In genomic region chr21:44884059-44884458, GRCh38 we compare ENCODE assay signal across 25 cellular contexts. TPM values are rescaled to one million over a fixed set of nuclear protein-coding genes. Genes with fewer than 3 reads are reported as not detected.
DNase-seq lines count a peak whose midpoint lies in the region; ATAC-seq and TF ChIP-seq lines count a peak whose summit lies in the region.
"Had no signal": no experiment of that assay in that cellular context is flagged by ENCODE, and none has a peak within 500 bp of the region (broad histone marks: within the 10 kb centered on the region; RNA-seq: fewer than 3 reads in every experiment).

No MANE protein-coding gene starts in this region.

- H2BK120ac ChIP-seq in trophoblast cell (ENCODE audit: insufficient read depth, low read length, poor library complexity), result no peak overlapping the region

- H3K4me1 Mint-ChIP-seq in stimulated activated naive B cell treated with anti-CD40 and anti-IgM and Interleukin-4, amounts not matched to agents 10 μg/mL and 1 μg/mL and 100 μg/mL, for 72 hours, result peaks cover 23 to 43% of the 10 kb centered on the region in 2 donors
- H3K4me1 Mint-ChIP-seq: neural crest cell had no signal

- H3K4me1 ChIP-seq in heart left ventricle (peaks cover 0 to 46% (median 5%) of the 10 kb centered on the region in 12 donors), RWPE2 (ENCODE audit: insufficient read depth, poor library complexity, severe bottlenecking) (peaks cover 38% of the 10 kb centered on the region), trophoblast cell (ENCODE audit: control insufficient read depth in 1 of 2, insufficient read depth in 2 of 2, low read length in 2 of 2) (peaks cover 4 to 8% of the 10 kb centered on the region in 2 experiments)
- H3K4me1 ChIP-seq: prostate gland had no signal

- no peak overlapping the region for H3K4me2 ChIP-seq in trophoblast cell (ENCODE audit: low read length)
- H3K4me2 ChIP-seq: hepatocyte, KMS-11 had no signal

- no peak overlapping the region for H3K9ac ChIP-seq in trophoblast cell (ENCODE audit: low read length)
- H3K9ac ChIP-seq: KMS-11 had no signal

- no peaks in the 10 kb centered on the region for H3K27me3 ChIP-seq in heart left ventricle
- H3K27me3 ChIP-seq in RWPE2 (ENCODE audit: insufficient read depth, poor library complexity, severe bottlenecking), result no peaks in the 10 kb centered on the region
- H3K27me3 ChIP-seq in trophoblast cell (ENCODE audit: insufficient read depth, low read length), result no peaks in the 10 kb centered on the region
- H3K27me3 ChIP-seq: hepatocyte, upper lobe of right lung had no signal

- no peak overlapping the region for H3K14ac ChIP-seq in trophoblast cell (ENCODE audit: low read length)

- DNase-seq in heart left ventricle (peak in 3 of 5 donors; percentile 14 to 42 (median 18)), cardiac septum (ENCODE audit: low spot score) (no peak), RWPE2 (ENCODE audit: low spot score) (no peak), left lobe of liver (ENCODE audit: low spot score) (no peak), trophoblast cell (no peak), HPDE6-E6E7 (ENCODE audit: extremely low spot score) (no peak)
- DNase-seq in stimulated activated naive B cell treated with anti-CD40 and anti-IgM and Interleukin-4, amounts not matched to agents 10 μg/mL and 1 μg/mL and 100 μg/mL, for 72 hours, result no peak
- no peak for DNase-seq in stimulated activated CD4-positive, alpha-beta T cell treated with anti-CD3 and anti-CD28 coated beads, Interleukin-2, amount 100 ng/mL, for 48 hours
- DNase-seq: activated CD4-positive, CD25-positive, alpha-beta regulatory T cell treated with anti-CD3 and anti-CD28 coated beads, Interleukin-2, amount 50 U/mL, for 72 hours; activated CD8-positive, alpha-beta memory T cell treated with anti-CD3 and anti-CD28 coated beads for 24 hours; activated T-cell treated with anti-CD3 and anti-CD28 coated beads, Interleukin-2, amount 50 U/mL, for 4 hours; brain microvascular endothelial cell; effector CD4-positive, alpha-beta T cell; GF-D8; MV-4-11; NCI-H2171; NCI-H510A treated with DMSO at 0.1 percent for 48 hours; upper lobe of right lung had no signal

- H3K9me3 Mint-ChIP-seq in stimulated activated naive B cell treated with anti-CD40 and anti-IgM and Interleukin-4, amounts not matched to agents 10 μg/mL and 1 μg/mL and 100 μg/mL, for 72 hours, result no peaks in the 10 kb centered on the region
- H3K9me3 Mint-ChIP-seq: activated T-cell treated with anti-CD3 and anti-CD28 coated beads, Interleukin-2, amount 50 U/mL, for 4 hours; neural crest cell had no signal

- H3K27ac ChIP-seq in heart left ventricle (no peak overlapping the region), RWPE2 (ENCODE audit: poor library complexity, severe bottlenecking) (peak overlapping the region; percentile 95), trophoblast cell (ENCODE audit: low read depth, low read length) (no peak overlapping the region)
- H3K27ac ChIP-seq: brain microvascular endothelial cell, hepatocyte, KMS-11, prostate gland, upper lobe of right lung had no signal

- H4K8ac ChIP-seq in trophoblast cell (ENCODE audit: low read depth, low read length), result no peak overlapping the region

- no peak overlapping the region for H3K18ac ChIP-seq in trophoblast cell (ENCODE audit: low read length)

- H3K27me3 Mint-ChIP-seq in stimulated activated naive B cell treated with anti-CD40 and anti-IgM and Interleukin-4, amounts not matched to agents 10 μg/mL and 1 μg/mL and 100 μg/mL, for 72 hours, result no peaks in the 10 kb centered on the region

- H3K9me3 ChIP-seq in heart left ventricle (no peaks in the 10 kb centered on the region), RWPE2 (ENCODE audit: severe bottlenecking) (no peaks in the 10 kb centered on the region), trophoblast cell (ENCODE audit: insufficient read depth, low read depth, low read length) (peaks cover 2% of the 10 kb centered on the region)
- H3K9me3 ChIP-seq: mucosa of descending colon, prostate gland, upper lobe of right lung had no signal

- no peaks in the 10 kb centered on the region for H3K79me2 ChIP-seq in trophoblast cell (ENCODE audit: control insufficient read depth, insufficient read depth, low read length, poor library complexity)
- H3K79me2 ChIP-seq: hepatocyte had no signal

- H3K4me3 Mint-ChIP-seq in stimulated activated naive B cell treated with anti-CD40 and anti-IgM and Interleukin-4, amounts not matched to agents 10 μg/mL and 1 μg/mL and 100 μg/mL, for 72 hours, result no peak overlapping the region
- H3K4me3 Mint-ChIP-seq: activated T-cell treated with anti-CD3 and anti-CD28 coated beads, Interleukin-2, amount 50 U/mL, for 4 hours; neural crest cell had no signal

- H4K91ac ChIP-seq in trophoblast cell (ENCODE audit: low read depth, low read length), result no peak overlapping the region

- no peak overlapping the region for H3K4ac ChIP-seq in trophoblast cell (ENCODE audit: low read depth, low read length)

- H3K36me3 ChIP-seq in heart left ventricle (peaks cover 0 to 33% (median 0%) of the 10 kb centered on the region in 9 donors), RWPE2 (ENCODE audit: low read depth) (no peaks in the 10 kb centered on the region), trophoblast cell (ENCODE audit: control insufficient read depth in 1 of 2, insufficient read depth in 2 of 2, low read length in 2 of 2) (no peaks in the 10 kb centered on the region)
- H3K36me3 ChIP-seq: brain microvascular endothelial cell, prostate gland, upper lobe of right lung had no signal

- H3K4me3 ChIP-seq in heart left ventricle (no peak overlapping the region), RWPE2 (ENCODE audit: severe bottlenecking) (no peak overlapping the region), trophoblast cell (ENCODE audit: low read depth, low read length) (no peak overlapping the region)
- H3K4me3 ChIP-seq: hepatocyte, mucosa of descending colon, prostate gland, upper lobe of right lung had no signal

- ATAC-seq in heart left ventricle, result no peak
- ATAC-seq in RWPE2 (ENCODE audit: low read depth), result no peak
- ATAC-seq in left lobe of liver, result peak; percentile 37
- no peak for ATAC-seq in stimulated activated naive B cell treated with anti-CD40 and anti-IgM and Interleukin-4, amounts not matched to agents 10 μg/mL and 1 μg/mL and 100 μg/mL, for 72 hours (replicated peaks)
- ATAC-seq: activated T-cell treated with anti-CD3 and anti-CD28 coated beads, Interleukin-2, amount 50 U/mL, for 4 hours; mucosa of descending colon; Panc1; upper lobe of right lung had no signal

- no peak overlapping the region for H3K23ac ChIP-seq in trophoblast cell (ENCODE audit: low read length)

- H3K36me3 Mint-ChIP-seq in stimulated activated naive B cell treated with anti-CD40 and anti-IgM and Interleukin-4, amounts not matched to agents 10 μg/mL and 1 μg/mL and 100 μg/mL, for 72 hours, result peaks cover 15 to 37% of the 10 kb centered on the region in 2 donors

- 73 to 85% (median 78%) methylated on average over 7 to 9 of the region's 9 CpGs for WGBS in heart left ventricle, 4 donors
- no CpG with 5 or more reads among the region's 9 CpGs for WGBS in trophoblast cell (ENCODE audit: extremely low coverage, insufficient coverage, insufficient read length)

- no peak overlapping the region for H2BK12ac ChIP-seq in trophoblast cell (ENCODE audit: low read length)

- intact Hi-C loops in heart left ventricle (cut with DNase I), result no loop called here
- intact Hi-C loops in cardiac septum (cut with DNase I), result no loop called here

- H2AK5ac ChIP-seq in trophoblast cell (ENCODE audit: low read length), result no peak overlapping the region

- TF ChIP-seq CTCF in heart left ventricle (IDR thresholded peaks at IDR 0.05), result no peak
- no peak for TF ChIP-seq CTCF in RWPE2 (IDR thresholded peaks at IDR 0.05; ENCODE audit: poor library complexity, severe bottlenecking)

- H3K79me1 ChIP-seq in trophoblast cell (ENCODE audit: low read length), result no peaks in the 10 kb centered on the region

- no peak overlapping the region for H2BK5ac ChIP-seq in trophoblast cell (ENCODE audit: low read depth, low read length, poor library complexity)

- no peak for TF ChIP-seq POLR2A in heart left ventricle (IDR thresholded peaks at IDR 0.05)

- H4K12ac ChIP-seq in trophoblast cell (ENCODE audit: low read depth, low read length), result no peak overlapping the region

- peak overlapping the region; percentile 20 for H3K27ac Mint-ChIP-seq in stimulated activated naive B cell treated with anti-CD40 and anti-IgM and Interleukin-4, amounts not matched to agents 10 μg/mL and 1 μg/mL and 100 μg/mL, for 72 hours

- no peak overlapping the region for H2AFZ ChIP-seq in trophoblast cell (ENCODE audit: insufficient read depth, low read length, poor library complexity)
- H2AFZ ChIP-seq: hepatocyte had no signal

RNA-seq across cellular contexts. Expression of gene PTTG1IP, which starts 10.6 kb away (rescaled TPM):
- 100 to 1,000 TPM; 134 to 319 (median 172) TPM for total RNA-seq in heart left ventricle
- polyA plus RNA-seq in heart left ventricle, result 100 to 1,000 TPM; 126 to 253 TPM
- 194 TPM for total RNA-seq in cardiac septum
- 73.9 TPM for total RNA-seq in left lobe of liver
- 258 and 262 TPM in 2 replicates for polyA plus RNA-seq in trophoblast cell (2013)

RNA-seq across cellular contexts. Expression of gene ITGB2, which starts 36.6 kb away (rescaled TPM):
- total RNA-seq in heart left ventricle, result 100 to 1,000 TPM in 2 of 9 donors, 10 to 100 TPM in 5, 1 to 10 TPM in 2; 7.4 to 253 (median 27.7) TPM
- 10 to 100 TPM in 1 of 2 donors, 1 to 10 TPM in 1; 6.1 to 12.3 TPM for polyA plus RNA-seq in heart left ventricle
- total RNA-seq in cardiac septum, result 11.5 TPM
- 13.6 TPM for total RNA-seq in left lobe of liver
- polyA plus RNA-seq in trophoblast cell (2013), result 0.03 TPM in 2 replicates
- total RNA-seq: HT-29 had no signal

RNA-seq across cellular contexts. Expression of gene SLX9, which starts 55.8 kb away (rescaled TPM):
- total RNA-seq in heart left ventricle, result 10 to 100 TPM; 38.5 to 53.1 (median 47.1) TPM
- 10 to 100 TPM; 63.8 to 77.8 TPM for polyA plus RNA-seq in heart left ventricle
- 35.8 TPM for total RNA-seq in cardiac septum
- total RNA-seq in left lobe of liver, result 19.1 TPM
- 19.1 and 21.1 TPM in 2 replicates for polyA plus RNA-seq in trophoblast cell (2013)

Comparison
In these comparisons a context has a peak if more than half of its experiments do, and no peak if none do; other contexts are left out.
1. DNase-seq: peak in heart left ventricle (3 of 5); none in cardiac septum (single experiment), RWPE2 (single experiment), left lobe of liver (single experiment), stimulated activated naive B cell treated with anti-CD40 and anti-IgM and Interleukin-4, amounts not matched to agents 10 μg/mL and 1 μg/mL and 100 μg/mL, for 72 hours (single experiment), trophoblast cell (0 of 2), stimulated activated CD4-positive, alpha-beta T cell treated with anti-CD3 and anti-CD28 coated beads, Interleukin-2, amount 100 ng/mL, for 48 hours (0 of 2) and HPDE6-E6E7 (single experiment).